11 cellular contexts compared by ENCODE assay signal in the genomic region with DNA sequence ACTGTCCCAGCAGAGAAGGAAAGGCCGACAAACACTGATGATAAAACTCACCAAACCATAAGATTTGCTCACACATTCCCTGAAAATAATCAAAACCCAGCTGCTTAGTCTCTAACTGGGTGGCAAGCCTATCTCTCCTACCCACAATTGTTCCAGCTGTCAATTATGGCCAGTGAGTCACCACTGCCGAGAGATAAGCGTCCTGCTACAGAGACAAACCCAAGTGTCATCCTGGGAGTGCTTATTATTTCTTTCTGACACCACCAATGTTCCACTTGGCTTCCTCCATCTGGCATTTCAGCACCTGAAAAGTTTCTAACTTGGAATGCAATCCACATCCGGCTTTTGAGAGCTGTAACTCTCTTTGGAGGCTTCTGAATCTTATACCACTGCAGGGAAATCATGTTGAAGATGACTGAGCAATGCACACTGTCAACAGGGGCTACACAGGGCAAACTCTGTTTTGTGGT. TPM values are rescaled to one million over a fixed set of nuclear protein-coding genes. Genes with fewer than 3 reads are reported as not detected.
DNase-seq lines count a peak whose midpoint lies in the region; ATAC-seq and TF ChIP-seq lines count a peak whose summit lies in the region.
"Had no signal": no experiment of that assay in that cellular context is flagged by ENCODE, and none has a peak within 500 bp of the region (broad histone marks: within the 10 kb centered on the region; RNA-seq: fewer than 3 reads in every experiment).

No MANE protein-coding gene starts in this region.

- no peaks in the 10 kb centered on the region for H3K36me3 Mint-ChIP-seq in activated CD4-positive, alpha-beta memory T cell treated with anti-CD3 and anti-CD28 coated beads for 36 hours
- no peaks in the 10 kb centered on the region for H3K36me3 Mint-ChIP-seq in activated CD4-positive, alpha-beta memory T cell treated with anti-CD3 and anti-CD28 coated beads, Interleukin-2, amount 10 ng/mL, durations not matched to agents 7 days and 5 days (ENCODE audit: low read depth)

- no peaks in the 10 kb centered on the region for H3K9me2 ChIP-seq in OCI-LY7 (ENCODE audit: insufficient read depth, low read length)

- H3K36me3 ChIP-seq in OCI-LY7 (ENCODE audit: insufficient read depth, low read length), result no peaks in the 10 kb centered on the region
- H3K36me3 ChIP-seq: spleen had no signal

- no peak overlapping the region for H3K27ac ChIP-seq in OCI-LY7 (ENCODE audit: low read depth, low read length, poor library complexity, severe bottlenecking)
- H3K27ac ChIP-seq: spleen had no signal

- CTCF ChIA-PET in activated CD4-positive, alpha-beta memory T cell treated with anti-CD3 and anti-CD28 coated beads for 36 hours (lab: Charles Lee), result no interaction called here
- CTCF ChIA-PET in activated CD4-positive, alpha-beta memory T cell treated with anti-CD3 and anti-CD28 coated beads, Interleukin-2, amount 10 ng/mL, durations not matched to agents 7 days and 5 days (lab: Charles Lee), result no interaction called here
- CTCF ChIA-PET in OCI-LY7 (lab: Charles Lee; ENCODE audit: unreplicated experiment), result no interaction called here

- H3K4me1 ChIP-seq in OCI-LY7 (ENCODE audit: insufficient read depth, low read length, poor library complexity, severe bottlenecking), result peaks cover 8% of the 10 kb centered on the region

- H3K4me3 ChIP-seq in OCI-LY7 (ENCODE audit: low read depth, low read length, poor library complexity, severe bottlenecking), result no peak overlapping the region
- H3K4me3 ChIP-seq: spleen had no signal

- no peaks in the 10 kb centered on the region for H3K27me3 Mint-ChIP-seq in activated CD4-positive, alpha-beta memory T cell treated with anti-CD3 and anti-CD28 coated beads for 36 hours
- no peaks in the 10 kb centered on the region for H3K27me3 Mint-ChIP-seq in activated CD4-positive, alpha-beta memory T cell treated with anti-CD3 and anti-CD28 coated beads, Interleukin-2, amount 10 ng/mL, durations not matched to agents 7 days and 5 days

- no peak overlapping the region for H3K4me3 Mint-ChIP-seq in activated CD4-positive, alpha-beta memory T cell treated with anti-CD3 and anti-CD28 coated beads for 36 hours
- H3K4me3 Mint-ChIP-seq in activated CD4-positive, alpha-beta memory T cell treated with anti-CD3 and anti-CD28 coated beads, Interleukin-2, amount 10 ng/mL, durations not matched to agents 7 days and 5 days, result no peak overlapping the region

- peak; percentile 25 for DNase-seq in activated CD4-positive, alpha-beta memory T cell treated with anti-CD3 and anti-CD28 coated beads for 36 hours
- no peak for DNase-seq in activated CD4-positive, alpha-beta memory T cell treated with anti-CD3 and anti-CD28 coated beads, Interleukin-2, amount 10 ng/mL, durations not matched to agents 7 days and 5 days
- DNase-seq in OCI-LY7 (ENCODE audit: low spot score), result peak; percentile 29
- peak; percentile 62 to 84 for DNase-seq in erythroblast (lab: John Stamatoyannopoulos, UW)
- DNase-seq in retina, result peak; percentile 47
- no peak for DNase-seq in DMS153 treated with DMSO at 0.1 percent for 48 hours (lab: John Stamatoyannopoulos, UW; ENCODE audit: unreplicated experiment)
- DNase-seq in SKM-1 (lab: John Stamatoyannopoulos, UW; ENCODE audit: unreplicated experiment), result no peak
- DNase-seq: activated CD4-positive, CD25-positive, alpha-beta regulatory T cell treated with anti-CD3 and anti-CD28 coated beads, Interleukin-2, amount 50 U/mL, for 72 hours; Karpas-422; spleen had no signal

- H3K9me3 ChIP-seq in OCI-LY7 (ENCODE audit: low read length), result no peaks in the 10 kb centered on the region
- H3K9me3 ChIP-seq: spleen had no signal

- no peaks in the 10 kb centered on the region for H4K20me1 ChIP-seq in OCI-LY7 (ENCODE audit: insufficient read depth, low read length)

- H3K4me2 ChIP-seq in OCI-LY7 (ENCODE audit: low read length), result peak overlapping the region; percentile 40

- TF ChIP-seq POLR2A in erythroblast (IDR thresholded peaks at IDR 0.05; ENCODE audit: low read length), result no peak

- no peak for TF ChIP-seq CTCF in OCI-LY7 (conservative IDR thresholded peaks at IDR 0.05; ENCODE audit: low read length)

- H2AFZ ChIP-seq in OCI-LY7 (ENCODE audit: low read length), result no peak overlapping the region

- POLR2A ChIA-PET in activated CD4-positive, alpha-beta memory T cell treated with anti-CD3 and anti-CD28 coated beads for 36 hours (lab: Charles Lee), result no interaction called here
- POLR2A ChIA-PET in activated CD4-positive, alpha-beta memory T cell treated with anti-CD3 and anti-CD28 coated beads, Interleukin-2, amount 10 ng/mL, durations not matched to agents 7 days and 5 days (lab: Charles Lee), result no interaction called here
- POLR2A ChIA-PET in OCI-LY7 (lab: Charles Lee), result interaction anchor here (0.5 to 2.0 kb wide), 5 partner anchors 9 to 94 kb away, joined by 3 to 8 read pairs (median 4); no protein-coding TSS in a partner anchor

- no peaks in the 10 kb centered on the region for H3K4me1 Mint-ChIP-seq in activated CD4-positive, alpha-beta memory T cell treated with anti-CD3 and anti-CD28 coated beads for 36 hours (ENCODE audit: low read depth)
- H3K4me1 Mint-ChIP-seq in activated CD4-positive, alpha-beta memory T cell treated with anti-CD3 and anti-CD28 coated beads, Interleukin-2, amount 10 ng/mL, durations not matched to agents 7 days and 5 days, result no peaks in the 10 kb centered on the region

- H3K27ac Mint-ChIP-seq in activated CD4-positive, alpha-beta memory T cell treated with anti-CD3 and anti-CD28 coated beads for 36 hours, result no peak overlapping the region
- no peak overlapping the region for H3K27ac Mint-ChIP-seq in activated CD4-positive, alpha-beta memory T cell treated with anti-CD3 and anti-CD28 coated beads, Interleukin-2, amount 10 ng/mL, durations not matched to agents 7 days and 5 days

- H3K9me3 Mint-ChIP-seq in activated CD4-positive, alpha-beta memory T cell treated with anti-CD3 and anti-CD28 coated beads for 36 hours, result no peaks in the 10 kb centered on the region
- no peaks in the 10 kb centered on the region for H3K9me3 Mint-ChIP-seq in activated CD4-positive, alpha-beta memory T cell treated with anti-CD3 and anti-CD28 coated beads, Interleukin-2, amount 10 ng/mL, durations not matched to agents 7 days and 5 days

- intact Hi-C loops in activated CD4-positive, alpha-beta memory T cell treated with anti-CD3 and anti-CD28 coated beads for 36 hours (cut with micrococcal nuclease), result loop anchor here (2.0 kb wide), 1 partner anchor 32 kb away; no protein-coding TSS in a partner anchor
- intact Hi-C loops in OCI-LY7 (cut with micrococcal nuclease; ENCODE audit: unreplicated experiment), result no loop called here

- BruUV-seq in OCI-LY7 (replicated peaks; lab: Mats Ljungman, UMichigan), result no TSS peak

- H3K79me2 ChIP-seq in OCI-LY7 (ENCODE audit: insufficient read depth, low read depth, low read length), result no peaks in the 10 kb centered on the region

- ATAC-seq in GM19463 (IDR thresholded peaks at IDR 0.05; ENCODE audit: unreplicated experiment), result no peak

RNA-seq across cellular contexts. Expression of a gene that starts 51.5 kb away (rescaled TPM):
- total RNA-seq in activated CD4-positive, alpha-beta memory T cell treated with anti-CD3 and anti-CD28 coated beads for 36 hours, result 1 to 10 TPM; 2.3 to 3.3 TPM
- total RNA-seq in activated CD4-positive, alpha-beta memory T cell treated with anti-CD3 and anti-CD28 coated beads, Interleukin-2, amount 10 ng/mL, durations not matched to agents 7 days and 5 days, result 1 to 10 TPM; 2.0 to 2.3 TPM
- total RNA-seq in OCI-LY7 (2014; rRNA removed; shearing (Covaris generic)), result 2.3 and 6.6 TPM in 2 replicates
- total RNA-seq in OCI-LY7 (2022), result 5.1 and 8.3 TPM in 2 replicates

Comparison
In these comparisons a context has a peak if more than half of its experiments do, and no peak if none do; other contexts are left out.
1. DNase-seq: peak in activated CD4-positive, alpha-beta memory T cell treated with anti-CD3 and anti-CD28 coated beads for 36 hours (single experiment), OCI-LY7 (single experiment), erythroblast (2 of 2) and retina (single experiment); none in activated CD4-positive, alpha-beta memory T cell treated with anti-CD3 and anti-CD28 coated beads, Interleukin-2, amount 10 ng/mL, durations not matched to agents 7 days and 5 days (single experiment), DMS153 treated with DMSO at 0.1 percent for 48 hours (single experiment) and SKM-1 (single experiment).